ENCODE assay signal across 9 cellular contexts in the genomic region with DNA sequence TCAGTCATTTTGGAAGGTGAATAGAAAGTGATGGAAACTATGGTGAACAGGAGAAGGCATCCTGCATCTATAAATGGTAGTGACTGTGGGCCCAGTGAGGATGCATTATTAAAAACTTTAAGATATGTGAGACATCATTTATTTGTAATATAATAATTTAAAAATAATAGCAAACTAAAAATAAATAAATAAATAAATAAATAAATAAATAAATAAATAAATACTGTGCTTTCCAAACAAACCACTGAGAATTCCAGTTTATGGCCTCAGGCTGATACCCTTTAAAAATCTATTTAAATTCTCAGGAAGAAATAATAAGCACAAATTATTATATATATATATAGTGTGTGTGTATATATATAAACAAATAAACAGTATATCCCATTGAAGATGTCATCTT.
"Had no signal": no experiment of that assay in that cellular context is flagged by ENCODE, and none has a peak within 500 bp of the region (broad histone marks: within the 10 kb centered on the region; RNA-seq: fewer than 3 reads in every experiment).

No MANE protein-coding gene starts in this region.

- DNase-seq: GM23248, GOT3, H7, IMR-90, KG1 had no signal

- H3K27ac ChIP-seq: GM23248 had no signal

- H3K9me3 ChIP-seq: HAP-1 had no signal

- ATAC-seq: HCT116, K562 had no signal

- FAIRE-seq: HTR-8/SVneo, K562 had no signal

- H3K4me3 ChIP-seq: GM23248, HAP-1, K562 had no signal
